In genomic region chr7:74599251-74599650, GRCh38 we compare ENCODE assay signal across 25 cellular contexts. TPM values are rescaled to one million over a fixed set of nuclear protein-coding genes. Genes with fewer than 3 reads are reported as not detected.
A peak's percentile ranks its signal among the peaks of the same experiment; 100 is the strongest.
DNase-seq lines count a peak whose midpoint lies in the region; ATAC-seq and TF ChIP-seq lines count a peak whose summit lies in the region.
"Had no signal": no experiment of that assay in that cellular context is flagged by ENCODE, and none has a peak within 500 bp of the region (broad histone marks: within the 10 kb centered on the region; RNA-seq: fewer than 3 reads in every experiment).

No MANE protein-coding gene starts in this region.

- no peaks in the 10 kb centered on the region for H3K27me3 ChIP-seq in WERI-Rb-1 (ENCODE audit: insufficient read depth, low read depth, severe bottlenecking)

- ATAC-seq in GM18511 (IDR thresholded peaks at IDR 0.05; ENCODE audit: unreplicated experiment): peak; percentile 66
- peak; percentile 49 for ATAC-seq in HG02678 (IDR thresholded peaks at IDR 0.05; ENCODE audit: unreplicated experiment)
- peak; percentile 78 for ATAC-seq in activated T-helper 17 cell treated with anti-CD3 and anti-CD28 coated beads, Interleukin-2, amount 50 U/mL, for 72 hours (replicated peaks)
- ATAC-seq: lower lobe of right lung, T-helper 17 cell had no signal

- H3K9me3 Mint-ChIP-seq in activated T-helper 17 cell treated with anti-CD3 and anti-CD28 coated beads, Interleukin-2, amount 50 U/mL, for 72 hours: no peaks in the 10 kb centered on the region
- H3K9me3 Mint-ChIP-seq: activated naive CD4-positive, alpha-beta T cell treated with anti-CD3 and anti-CD28 coated beads, Interleukin-2, amount 50 U/mL, for 24 hours; CD8-positive, alpha-beta memory T cell; type B pancreatic cell had no signal

- H3K27me3 Mint-ChIP-seq in activated T-helper 17 cell treated with anti-CD3 and anti-CD28 coated beads, Interleukin-2, amount 50 U/mL, for 72 hours: no peaks in the 10 kb centered on the region
- H3K27me3 Mint-ChIP-seq: activated naive CD4-positive, alpha-beta T cell treated with anti-CD3 and anti-CD28 coated beads, Interleukin-2, amount 50 U/mL, for 24 hours; CD8-positive, alpha-beta memory T cell; T-helper 17 cell; type B pancreatic cell had no signal

- H3K27ac ChIP-seq in WERI-Rb-1: no peak overlapping the region
- H3K27ac ChIP-seq: lower lobe of right lung had no signal

- H3K4me1 Mint-ChIP-seq in activated T-helper 17 cell treated with anti-CD3 and anti-CD28 coated beads, Interleukin-2, amount 50 U/mL, for 72 hours: peaks cover 4% of the 10 kb centered on the region
- H3K4me1 Mint-ChIP-seq: activated naive CD4-positive, alpha-beta T cell treated with anti-CD3 and anti-CD28 coated beads, Interleukin-2, amount 50 U/mL, for 24 hours; CD8-positive, alpha-beta memory T cell had no signal

- no peaks in the 10 kb centered on the region for H3K36me3 Mint-ChIP-seq in activated T-helper 17 cell treated with anti-CD3 and anti-CD28 coated beads, Interleukin-2, amount 50 U/mL, for 72 hours (ENCODE audit: low read depth)
- H3K36me3 Mint-ChIP-seq: activated naive CD4-positive, alpha-beta T cell treated with anti-CD3 and anti-CD28 coated beads, Interleukin-2, amount 50 U/mL, for 24 hours; CD8-positive, alpha-beta memory T cell had no signal

- H3K4me3 ChIP-seq in GM12865 (ENCODE audit: low read depth, low read length) (no peak overlapping the region), WERI-Rb-1 (ENCODE audit: low read depth, low read length) (no peak overlapping the region)
- H3K4me3 ChIP-seq: lower lobe of right lung had no signal

- H3K9me3 ChIP-seq in WERI-Rb-1 (ENCODE audit: severe bottlenecking): no peaks in the 10 kb centered on the region
- H3K9me3 ChIP-seq: lower lobe of right lung had no signal

- H3K36me3 ChIP-seq in WERI-Rb-1: peaks cover 90% of the 10 kb centered on the region

- H3K27ac Mint-ChIP-seq in activated T-helper 17 cell treated with anti-CD3 and anti-CD28 coated beads, Interleukin-2, amount 50 U/mL, for 72 hours: no peak overlapping the region
- H3K27ac Mint-ChIP-seq: activated naive CD4-positive, alpha-beta T cell treated with anti-CD3 and anti-CD28 coated beads, Interleukin-2, amount 50 U/mL, for 24 hours; T-helper 17 cell; type B pancreatic cell had no signal

- DNase-seq in GM12865 (ENCODE audit: low read depth) (peak; percentile 86), cerebellar cortex (ENCODE audit: low spot score) (no peak), WERI-Rb-1 (no peak), HuH-7.5 (ENCODE audit: low spot score) (no peak)
- DNase-seq: activated CD4-positive, alpha-beta T cell treated with anti-CD3 and anti-CD28 coated beads, Interleukin-2, amount 50 U/mL, for 4 hours; activated T-cell treated with anti-CD3 and anti-CD28 coated beads, Interleukin-2, amount 50 U/mL, for 1 hour; CD8-positive, alpha-beta memory T cell; cerebellar nuclear complex; DMS79 treated with DMSO at 0.1 percent for 48 hours; effector CD4-positive, alpha-beta T cell; foreskin melanocyte; hypothalamus; islet precursor cell; lower lobe of right lung; NCI-H1048; NCI-H2029 treated with DMSO at 0.1 percent for 48 hours; NK-92 treated with Interleukin-12 subunit alpha and Interleukin-12 subunit beta, amount 100 ng/mL, for 24 hours; small intestine; stimulated activated CD4-positive, alpha-beta T cell treated with anti-CD3 and anti-CD28 coated beads, Interleukin-4, amount 100 ng/mL, for 1 hour; T-helper 17 cell had no signal

- H3K4me3 Mint-ChIP-seq in activated T-helper 17 cell treated with anti-CD3 and anti-CD28 coated beads, Interleukin-2, amount 50 U/mL, for 72 hours: no peak overlapping the region
- H3K4me3 Mint-ChIP-seq: activated naive CD4-positive, alpha-beta T cell treated with anti-CD3 and anti-CD28 coated beads, Interleukin-2, amount 50 U/mL, for 24 hours; CD8-positive, alpha-beta memory T cell; T-helper 17 cell; type B pancreatic cell had no signal

- TF ChIP-seq CTCF in GM12865 (IDR thresholded peaks at IDR 0.05; ENCODE audit: insufficient read depth, low read depth, low read length, missing control alignments): no peak
- no peak for TF ChIP-seq CTCF in WERI-Rb-1 (IDR thresholded peaks at IDR 0.05; ENCODE audit: low read depth, low read length)

RNA-seq across cellular contexts. Expression of gene GTF2I, which starts 58.3 kb away (rescaled TPM):
- total RNA-seq in activated T-helper 17 cell treated with anti-CD3 and anti-CD28 coated beads, Interleukin-2, amount 50 U/mL, for 72 hours: 100 to 1,000 TPM; 133 to 143 TPM
